20 cellular contexts compared by ENCODE assay signal in genomic region chr10:132097609-132098377, GRCh38. TPM values are rescaled to one million over a fixed set of nuclear protein-coding genes. Genes with fewer than 3 reads are reported as not detected.
DNase-seq lines count a peak whose midpoint lies in the region; ATAC-seq, FAIRE-seq and TF ChIP-seq lines count a peak whose summit lies in the region.
"Had no signal": no experiment of that assay in that cellular context is flagged by ENCODE, and none has a peak within 500 bp of the region (broad histone marks: within the 10 kb centered on the region; RNA-seq: fewer than 3 reads in every experiment).

No MANE protein-coding gene starts in this region.

- H3K4me1 Mint-ChIP-seq in endodermal cell, result peaks cover 4% of the 10 kb centered on the region
- peaks cover 0 to 1% of the 10 kb centered on the region in 2 donors for H3K4me1 Mint-ChIP-seq in stimulated activated naive B cell treated with anti-CD40 and anti-IgM and Interleukin-4, amounts not matched to agents 10 μg/mL and 1 μg/mL and 100 μg/mL, for 72 hours
- H3K4me1 Mint-ChIP-seq in endothelial cell (ENCODE audit: unreplicated experiment), result no peaks in the 10 kb centered on the region
- H3K4me1 Mint-ChIP-seq: B cell, CD14-positive monocyte had no signal

- H3K9me3 Mint-ChIP-seq in endodermal cell, result peaks cover 25% of the 10 kb centered on the region
- H3K9me3 Mint-ChIP-seq in stimulated activated naive B cell treated with anti-CD40 and anti-IgM and Interleukin-4, amounts not matched to agents 10 μg/mL and 1 μg/mL and 100 μg/mL, for 72 hours, result peaks cover 0 to 2% of the 10 kb centered on the region in 2 donors
- H3K9me3 Mint-ChIP-seq in endothelial cell (ENCODE audit: unreplicated experiment), result no peaks in the 10 kb centered on the region

- H4K20me1 ChIP-seq in HepG2 (ENCODE audit: insufficient read depth, low read length), result no peaks in the 10 kb centered on the region

- no peak overlapping the region for H3K4me2 ChIP-seq in HepG2 (ENCODE audit: low read depth, low read length)

- no peak overlapping the region for H3K27ac ChIP-seq in HepG2 (ENCODE audit: extremely low read length, insufficient read depth, low read length)
- no peak overlapping the region for H3K27ac ChIP-seq in right lobe of liver
- no peak overlapping the region for H3K27ac ChIP-seq in endodermal cell (ENCODE audit: low read depth, low read length)

- BruUV-seq in HepG2 (replicated peaks; lab: Mats Ljungman, UMichigan), result no TSS peak

- TF ChIP-seq RAD21 in HepG2 (CRISPR knock-in tag; IDR thresholded peaks at IDR 0.05), result no peak

- DNase-seq in HepG2 (ENCODE audit: low spot score) (no peak), right lobe of liver (no peak), endodermal cell (peak; percentile 22), DMS53 treated with DMSO at 0.1 percent for 48 hours (lab: John Stamatoyannopoulos, UW; ENCODE audit: unreplicated experiment) (no peak), endothelial cell (ENCODE audit: low spot score) (no peak), NCI-H2227 treated with DMSO at 0.1 percent for 48 hours (lab: John Stamatoyannopoulos, UW) (no peak)
- no peak for DNase-seq in stimulated activated naive B cell treated with anti-CD40 and anti-IgM and Interleukin-4, amounts not matched to agents 10 μg/mL and 1 μg/mL and 100 μg/mL, for 72 hours
- DNase-seq: 8988T; Calu3; CD4-positive, alpha-beta memory T cell; DND-41; EL had no signal

- peaks cover 45% of the 10 kb centered on the region for H3K4me1 ChIP-seq in HepG2 (ENCODE audit: insufficient read depth, low read length)
- H3K4me1 ChIP-seq in right lobe of liver, result no peaks in the 10 kb centered on the region
- H3K4me1 ChIP-seq in endodermal cell (ENCODE audit: control insufficient read depth, insufficient read depth, low read length), result peaks cover 8% of the 10 kb centered on the region

- WGBS in HepG2 (ENCODE audit: low lambda C conversion rate), result 88% methylated on average over 5 of the region's 5 CpGs
- WGBS in right lobe of liver (ENCODE audit: insufficient coverage, low coverage, low lambda C conversion rate, missing lambda C conversion rate), result 63% methylated on average over 4 of the region's 5 CpGs
- 50 to 57% methylated on average over 3 to 4 of the region's 5 CpGs for WGBS in endodermal cell (ENCODE audit: insufficient coverage in 1 of 2, insufficient read length in 1 of 2), 2 experiments

- H3K36me3 ChIP-seq in HepG2 (replicated peaks in 1 of 2; ENCODE audit: control insufficient read depth in 1 of 2, insufficient read depth in 2 of 2, low read length in 2 of 2), result no peaks in the 10 kb centered on the region
- no peaks in the 10 kb centered on the region for H3K36me3 ChIP-seq in right lobe of liver
- no peaks in the 10 kb centered on the region for H3K36me3 ChIP-seq in endodermal cell (ENCODE audit: control insufficient read depth, insufficient read depth, low read length)

- no peak for FAIRE-seq in HepG2 (lab: Jason Lieb, UNC)
- FAIRE-seq: GM12878, GM19239, H1, HTR-8/SVneo had no signal

- TF ChIP-seq POLR2A in HepG2 (IDR thresholded peaks at IDR 0.05; ENCODE audit: insufficient read depth in 1 of 2, low read depth in 2 of 2, low read length in 2 of 2) (no peak), right lobe of liver (IDR thresholded peaks at IDR 0.05) (no peak)

- H3K36me3 Mint-ChIP-seq in endodermal cell (ENCODE audit: low read depth) (no peaks in the 10 kb centered on the region), endothelial cell (ENCODE audit: low read depth, unreplicated experiment) (no peaks in the 10 kb centered on the region)
- H3K36me3 Mint-ChIP-seq in stimulated activated naive B cell treated with anti-CD40 and anti-IgM and Interleukin-4, amounts not matched to agents 10 μg/mL and 1 μg/mL and 100 μg/mL, for 72 hours, result no peaks in the 10 kb centered on the region
- H3K36me3 Mint-ChIP-seq: CD14-positive monocyte; CD4-positive, alpha-beta memory T cell had no signal

- peaks cover 0 to 23% of the 10 kb centered on the region in 2 experiments; a peak in 2 of 5 replicates for H3K27me3 ChIP-seq in HepG2 (ENCODE audit: control insufficient read depth in 1 of 2, insufficient read depth in 2 of 2, low read length in 2 of 2)
- no peaks in the 10 kb centered on the region for H3K27me3 ChIP-seq in right lobe of liver
- no peaks in the 10 kb centered on the region for H3K27me3 ChIP-seq in endodermal cell (ENCODE audit: control insufficient read depth, insufficient read depth, low read length, poor library complexity, severe bottlenecking)

- ATAC-seq in HepG2 (no peak), right lobe of liver (no peak)
- no peak for ATAC-seq in stimulated activated naive B cell treated with anti-CD40 and anti-IgM and Interleukin-4, amounts not matched to agents 10 μg/mL and 1 μg/mL and 100 μg/mL, for 72 hours (replicated peaks)
- ATAC-seq: GM12878 had no signal

- H3K4me3 ChIP-seq in HepG2 (replicated peaks in 1 of 3; ENCODE audit: insufficient read depth in 1 of 3, low read depth in 2 of 3, low read length in 3 of 3) (no peak overlapping the region), right lobe of liver (no peak overlapping the region), endodermal cell (ENCODE audit: low read length) (no peak overlapping the region)
- H3K4me3 ChIP-seq: GM12878 had no signal

- CTCF ChIA-PET in HepG2 (lab: Yijun Ruan, JAX; ENCODE audit: low intra/inter-chr PET ratio, low total read pairs), result no interaction called here

- intact Hi-C loops in HepG2 (cut with micrococcal nuclease; ENCODE audit: unreplicated experiment), result no loop called here
- intact Hi-C loops in right lobe of liver (cut with DNase I), result no loop called here

- no peak overlapping the region for H3K27ac Mint-ChIP-seq in endodermal cell
- H3K27ac Mint-ChIP-seq in stimulated activated naive B cell treated with anti-CD40 and anti-IgM and Interleukin-4, amounts not matched to agents 10 μg/mL and 1 μg/mL and 100 μg/mL, for 72 hours, result peak overlapping the region; percentile 3
- no peak overlapping the region for H3K27ac Mint-ChIP-seq in endothelial cell (ENCODE audit: unreplicated experiment)
- H3K27ac Mint-ChIP-seq: B cell, IgD-negative memory B cell had no signal

- peaks cover 2% of the 10 kb centered on the region for H3K27me3 Mint-ChIP-seq in endodermal cell (ENCODE audit: insufficient read depth)
- peaks cover 43 to 71% of the 10 kb centered on the region in 2 donors for H3K27me3 Mint-ChIP-seq in stimulated activated naive B cell treated with anti-CD40 and anti-IgM and Interleukin-4, amounts not matched to agents 10 μg/mL and 1 μg/mL and 100 μg/mL, for 72 hours
- peaks cover 4% of the 10 kb centered on the region for H3K27me3 Mint-ChIP-seq in endothelial cell (ENCODE audit: unreplicated experiment)

- in situ Hi-C loops in HepG2 (cut with HindIII; ENCODE audit: extremely low pct_ligation_motif_present, low pct_unique_long_range_greater_than_20kb), result no loop called here

- TF ChIP-seq EP300 in HepG2 (IDR thresholded peaks at IDR 0.05; ENCODE audit: low read depth in 2 of 2, low read length in 2 of 2) (no peak), HepG2 (CRISPR knock-in tag; IDR thresholded peaks at IDR 0.05; ENCODE audit: borderline replicate concordance) (no peak)

- no peak for TF ChIP-seq CTCF in HepG2 (CRISPR knock-in tag; IDR thresholded peaks at IDR 0.05)
- no peak for TF ChIP-seq CTCF in right lobe of liver (IDR thresholded peaks at IDR 0.05)
- no peak for TF ChIP-seq CTCF in endodermal cell (conservative IDR thresholded peaks at IDR 0.05)
- TF ChIP-seq CTCF in endothelial cell (IDR thresholded peaks at IDR 0.05; ENCODE audit: unreplicated experiment), result no peak

- no peaks in the 10 kb centered on the region for H3K79me2 ChIP-seq in HepG2 (ENCODE audit: insufficient read depth, low read length)

- no peak overlapping the region for H2AFZ ChIP-seq in HepG2 (ENCODE audit: low read length)

- POLR2A ChIA-PET in HepG2 (lab: Yijun Ruan, JAX), result no interaction called here

- no peaks in the 10 kb centered on the region for H3K9me3 ChIP-seq in HepG2 (ENCODE audit: low read length)
- no peaks in the 10 kb centered on the region for H3K9me3 ChIP-seq in right lobe of liver
- H3K9me3 ChIP-seq in endodermal cell (ENCODE audit: control insufficient read depth, low read length), result peaks cover 17% of the 10 kb centered on the region

- no peak overlapping the region for H3K9ac ChIP-seq in HepG2 (ENCODE audit: insufficient read depth, low read depth, low read length)
- H3K9ac ChIP-seq in endodermal cell (ENCODE audit: extremely low read depth, low read length, poor library complexity, severe bottlenecking), result no peak overlapping the region

- H3K4me3 Mint-ChIP-seq in endodermal cell, result no peak overlapping the region
- no peak overlapping the region for H3K4me3 Mint-ChIP-seq in stimulated activated naive B cell treated with anti-CD40 and anti-IgM and Interleukin-4, amounts not matched to agents 10 μg/mL and 1 μg/mL and 100 μg/mL, for 72 hours
- no peak overlapping the region for H3K4me3 Mint-ChIP-seq in endothelial cell (ENCODE audit: unreplicated experiment)
- H3K4me3 Mint-ChIP-seq: B cell; CD14-positive monocyte; CD4-positive, alpha-beta memory T cell; H9; IgD-negative memory B cell had no signal

RNA-seq across cellular contexts. Expression of gene JAKMIP3, which starts 32.0 kb away (rescaled TPM):
- total RNA-seq in HepG2 (2016; rRNA removed; fragmentation: Illumina TruSeq; extraction: Trizol) (0.04 and 0.11 TPM in 2 replicates), right lobe of liver (under 1 TPM; 0.06 to 0.22 (median 0.18) TPM), endodermal cell (under 1 TPM; 0.95 to 0.99 TPM), endothelial cell (ENCODE audit: unreplicated experiment) (0.05 TPM)
- total RNA-seq in HepG2 (2016; cell fraction: cytosol; rRNA removed; fragmentation: Illumina TruSeq; extraction: Trizol; ENCODE audit: low read depth), result not detected in 2 replicates
- 0.11 TPM in 1 of 2 replicates, not detected in the other for total RNA-seq in HepG2 (2016; cell fraction: insoluble cytoplasmic fraction; rRNA removed; fragmentation: Illumina TruSeq; extraction: Trizol)
- total RNA-seq in HepG2 (2016; cell fraction: membrane; rRNA removed; fragmentation: Illumina TruSeq; extraction: Trizol), result 0.03 TPM in 2 replicates
- total RNA-seq in HepG2 (2016; cell fraction: nucleus; rRNA removed; fragmentation: Illumina TruSeq; extraction: Trizol), result 0.12 and 0.22 TPM in 2 replicates
- 0.03 and 0.12 TPM in 2 replicates for polyA plus RNA-seq in HepG2 (2011; rRNA removed)
- polyA plus RNA-seq in HepG2 (2011; cell fraction: cytosol; rRNA removed), result 0.01 and 0.03 TPM in 2 replicates
- 0.40 and 0.45 TPM in 2 replicates for polyA plus RNA-seq in HepG2 (2011; cell fraction: nucleus; rRNA removed)
- polyA plus RNA-seq in HepG2 (2012), result 0.07 and 0.12 TPM in 2 replicates
- polyA plus RNA-seq in HepG2 (2016; cell fraction: cytosol; fragmentation: Illumina TruSeq; extraction: Trizol; ENCODE audit: low read depth), result 0.02 TPM in 1 of 2 replicates, not detected in the other
- 0.04 and 0.08 TPM in 2 replicates for polyA plus RNA-seq in HepG2 (2016; cell fraction: insoluble cytoplasmic fraction; fragmentation: Illumina TruSeq; extraction: Trizol; ENCODE audit: low read depth)
- 0.03 TPM in 1 of 2 replicates, not detected in the other for polyA plus RNA-seq in HepG2 (2016; cell fraction: membrane; fragmentation: Illumina TruSeq; extraction: Trizol; ENCODE audit: low read depth)
- polyA plus RNA-seq in HepG2 (2016; cell fraction: nucleus; fragmentation: Illumina TruSeq; extraction: Trizol; ENCODE audit: insufficient read depth, low read depth), result 0.45 and 0.53 TPM in 2 replicates
- polyA minus RNA-seq in HepG2 (2011; rRNA and poly(A)+ RNA removed; ENCODE audit: low replicate concordance), result 0.07 TPM in 1 of 2 replicates, not detected in the other
- polyA minus RNA-seq in HepG2 (2011; cell fraction: cytosol; rRNA and poly(A)+ RNA removed), result not detected in 2 replicates
- polyA minus RNA-seq in HepG2 (2011; cell fraction: nucleus; rRNA and poly(A)+ RNA removed), result 0.12 and 0.26 TPM in 2 replicates
- polyA plus RNA-seq in endodermal cell (2013, experiment 1 of 2), result 1.0 TPM
- polyA plus RNA-seq in endodermal cell (2013, experiment 2 of 2), result 0.87 TPM
- total RNA-seq: GM12878 had no signal
- polyA plus RNA-seq: CD14-positive monocyte, IgD-negative memory B cell had no signal
